10 cellular contexts compared by ENCODE assay signal in the genomic region with DNA sequence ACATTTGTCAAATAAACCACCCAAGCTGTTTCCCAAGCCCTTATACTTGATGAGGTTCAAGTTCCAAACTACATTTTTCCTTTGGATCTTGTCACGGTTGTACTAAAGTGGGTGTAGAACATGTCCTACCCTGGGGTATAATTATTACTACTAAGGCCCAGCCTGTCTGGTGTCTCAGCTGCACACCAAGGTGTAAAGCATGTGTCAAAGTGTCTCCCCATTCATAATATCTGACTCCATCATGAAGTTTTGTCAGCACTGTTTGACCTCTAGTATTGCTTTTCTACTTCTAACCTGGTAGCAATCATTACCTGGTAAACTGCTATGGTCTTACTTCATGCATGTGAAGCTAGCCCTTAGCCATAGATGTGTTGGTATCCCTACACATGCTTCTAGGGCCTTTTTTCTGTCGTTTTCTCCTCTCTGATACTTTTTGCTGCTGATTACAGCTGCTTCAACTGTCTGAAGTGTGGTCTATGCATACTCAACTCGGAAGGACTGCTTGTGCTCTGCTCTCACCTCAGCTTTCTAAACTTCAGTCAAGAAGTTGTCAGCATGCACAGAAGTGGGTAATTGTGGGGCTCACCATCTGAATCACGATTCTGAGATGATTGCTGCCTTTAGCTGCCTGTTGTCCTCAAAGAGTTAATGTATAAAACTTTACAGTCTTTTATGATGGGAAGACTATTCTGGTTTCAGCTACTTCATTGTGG.
DNase-seq lines count a peak whose midpoint lies in the region; ATAC-seq and TF ChIP-seq lines count a peak whose summit lies in the region.
"Had no signal": no experiment of that assay in that cellular context is flagged by ENCODE, and none has a peak within 500 bp of the region (broad histone marks: within the 10 kb centered on the region; RNA-seq: fewer than 3 reads in every experiment).

No MANE protein-coding gene starts in this region.

- peaks cover 1% of the 10 kb centered on the region for H3K9me3 Mint-ChIP-seq in activated naive CD8-positive, alpha-beta T cell treated with anti-CD3 and anti-CD28 coated beads, Interleukin-2, amount 10 ng/mL, durations not matched to agents 7 days and 5 days

- no peak overlapping the region for H3K4me3 ChIP-seq in GM12865 (ENCODE audit: low read depth, low read length)
- H3K4me3 ChIP-seq: vagina had no signal

- ATAC-seq in GM19467 (IDR thresholded peaks at IDR 0.05; ENCODE audit: unreplicated experiment) = peak; percentile 45
- peak; percentile 61 for ATAC-seq in HG03342 (IDR thresholded peaks at IDR 0.05; ENCODE audit: unreplicated experiment)
- ATAC-seq in activated naive CD8-positive, alpha-beta T cell treated with anti-CD3 and anti-CD28 coated beads, Interleukin-2, amount 10 ng/mL, durations not matched to agents 7 days and 5 days (ENCODE audit: low read depth) = peak; percentile 42
- no peak for ATAC-seq in GM19397 (IDR thresholded peaks at IDR 0.05; ENCODE audit: unreplicated experiment)

- no peak for TF ChIP-seq CTCF in GM12865 (IDR thresholded peaks at IDR 0.05; ENCODE audit: insufficient read depth, low read depth, low read length, missing control alignments)

- peaks cover 2% of the 10 kb centered on the region for H3K36me3 Mint-ChIP-seq in activated naive CD8-positive, alpha-beta T cell treated with anti-CD3 and anti-CD28 coated beads, Interleukin-2, amount 10 ng/mL, durations not matched to agents 7 days and 5 days

- DNase-seq in GM12865 (ENCODE audit: low read depth) (peak; percentile 71), cortex of kidney (lab: John Stamatoyannopoulos, UW) (no peak), NCI-H69 (lab: John Stamatoyannopoulos, UW) (no peak), NCI-H2196 treated with DMSO at 0.1 percent for 48 hours (lab: John Stamatoyannopoulos, UW; ENCODE audit: unreplicated experiment) (no peak)
- DNase-seq in activated naive CD8-positive, alpha-beta T cell treated with anti-CD3 and anti-CD28 coated beads, Interleukin-2, amount 10 ng/mL, durations not matched to agents 7 days and 5 days = no peak
- DNase-seq: DMS 273 treated with DMSO at 0.1 percent for 48 hours had no signal

- peaks cover 13% of the 10 kb centered on the region for H3K4me1 Mint-ChIP-seq in activated naive CD8-positive, alpha-beta T cell treated with anti-CD3 and anti-CD28 coated beads, Interleukin-2, amount 10 ng/mL, durations not matched to agents 7 days and 5 days

- POLR2A ChIA-PET in activated naive CD8-positive, alpha-beta T cell treated with anti-CD3 and anti-CD28 coated beads, Interleukin-2, amount 10 ng/mL, durations not matched to agents 7 days and 5 days (lab: Charles Lee) = interaction anchor here (1.4 kb wide), 1 partner anchor 445 kb away, joined by 4 read pairs; no protein-coding TSS in a partner anchor

- H3K27me3 Mint-ChIP-seq in activated naive CD8-positive, alpha-beta T cell treated with anti-CD3 and anti-CD28 coated beads, Interleukin-2, amount 10 ng/mL, durations not matched to agents 7 days and 5 days = no peaks in the 10 kb centered on the region

- H3K27ac Mint-ChIP-seq in activated naive CD8-positive, alpha-beta T cell treated with anti-CD3 and anti-CD28 coated beads, Interleukin-2, amount 10 ng/mL, durations not matched to agents 7 days and 5 days = peak overlapping the region; percentile 23

- peak overlapping the region; percentile 49 for H3K4me3 Mint-ChIP-seq in activated naive CD8-positive, alpha-beta T cell treated with anti-CD3 and anti-CD28 coated beads, Interleukin-2, amount 10 ng/mL, durations not matched to agents 7 days and 5 days
